ENCODE assay signal across 8 cellular contexts in the genomic region with DNA sequence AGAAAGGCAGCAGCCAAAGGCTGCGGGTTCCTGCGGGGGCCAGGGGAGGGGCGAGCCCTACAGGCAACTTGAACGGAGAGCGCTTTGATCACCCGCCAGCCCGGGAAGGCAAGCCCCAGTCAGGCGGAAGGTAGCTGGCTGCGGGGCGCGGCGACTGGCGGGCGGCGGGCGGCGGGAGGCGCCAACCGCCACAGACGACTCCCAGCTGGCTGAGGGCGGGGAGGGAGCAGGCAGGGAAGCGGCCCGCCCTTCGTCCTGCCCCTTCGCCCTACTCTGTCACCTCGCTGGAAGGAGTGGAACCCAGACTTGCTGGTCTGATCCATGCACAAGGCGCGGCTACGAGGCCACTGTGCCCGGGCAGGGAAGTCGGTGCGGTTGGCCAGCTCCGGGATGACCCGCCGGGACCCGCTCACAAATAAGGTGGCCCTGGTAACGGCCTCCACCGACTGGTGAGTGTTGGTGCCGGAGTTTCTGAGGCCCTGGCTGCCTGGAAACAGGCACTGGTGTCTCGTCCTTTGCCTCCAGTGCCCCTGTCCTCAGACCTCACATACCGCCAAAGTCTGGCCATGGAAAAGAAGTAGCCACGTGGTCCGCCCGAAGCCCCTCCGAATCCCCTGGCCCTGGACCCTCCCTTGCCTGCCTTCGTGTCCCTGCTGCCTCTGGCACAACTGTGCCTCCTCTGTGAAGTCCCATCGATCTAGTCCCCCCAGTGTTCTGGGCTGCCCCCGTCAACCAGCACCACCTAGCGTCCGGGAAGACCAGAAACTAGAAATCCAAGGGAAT. TPM values are rescaled to one million over a fixed set of nuclear protein-coding genes. Genes with fewer than 3 reads are reported as not detected.
DNase-seq lines count a peak whose midpoint lies in the region; ATAC-seq, FAIRE-seq and TF ChIP-seq lines count a peak whose summit lies in the region.
"Not testable (repeated sequence)": the region's sequence is repeated elsewhere in the genome, so short reads cannot be mapped to it uniquely, and the experiment has no call there.

No MANE protein-coding gene starts in this region.

- H3K4me3 ChIP-seq in choroid plexus epithelial cell (ENCODE audit: low read depth, low read length) (peak overlapping the region; percentile 65), keratinocyte (ENCODE audit: control insufficient read depth in 2 of 3, extremely low read depth in 1 of 3, insufficient read depth in 2 of 3, low read depth in 1 of 3, low read length in 3 of 3) (peak overlapping the region; percentile 49 to 75 (median 60)), small intestine (ENCODE audit: low read depth in 1 of 2, low read length in 2 of 2) (peak overlapping the region; percentile 48 to 60)

- WGBS in small intestine, 3 donors: 0 to 1% (median 0%) methylated on average over 38 to 50 of the region's 50 CpGs

- peak; percentile 74 for ATAC-seq in HG03460 (IDR thresholded peaks at IDR 0.05; ENCODE audit: unreplicated experiment)

- peak overlapping the region; percentile 71 for H3K9ac ChIP-seq in keratinocyte (ENCODE audit: control insufficient read depth, extremely low read depth, insufficient read depth, low read length)

- H3K4me1 ChIP-seq in keratinocyte (ENCODE audit: control insufficient read depth, extremely low read depth, insufficient read depth, low read length); small intestine (ENCODE audit: control insufficient read depth in 2 of 2, insufficient read depth in 1 of 2, low read depth in 1 of 2, low read length in 1 of 2): not testable (repeated sequence)

- dilution Hi-C loops in keratinocyte (cut with MboI; ENCODE audit: extremely low pct_ligation_motif_present, low sequenced_read_pairs): not testable (repeated sequence)

- H3K79me2 ChIP-seq in keratinocyte (ENCODE audit: control insufficient read depth, insufficient read depth, low read length): not testable (repeated sequence)

- not testable (repeated sequence) for H3K9me1 ChIP-seq in keratinocyte (ENCODE audit: control insufficient read depth, extremely low read depth, insufficient read depth, low read length)

- H3K36me3 ChIP-seq in keratinocyte (ENCODE audit: control insufficient read depth in 2 of 2, extremely low read depth in 1 of 2, insufficient read depth in 2 of 2, low read length in 2 of 2); small intestine (ENCODE audit: control insufficient read depth in 2 of 2, insufficient read depth in 2 of 2, low read length in 2 of 2): not testable (repeated sequence)

- not testable (repeated sequence) for H4K20me1 ChIP-seq in keratinocyte (ENCODE audit: control insufficient read depth, extremely low read depth, insufficient read depth, low read length)

- H3K27me3 ChIP-seq in keratinocyte (ENCODE audit: control insufficient read depth, extremely low read depth, insufficient read depth, low read length); small intestine (ENCODE audit: control insufficient read depth in 2 of 2, insufficient read depth in 2 of 2, low read length in 2 of 2): not testable (repeated sequence)

- FAIRE-seq in keratinocyte (lab: Jason Lieb, UNC); small intestine (lab: Jason Lieb, UNC): not testable (repeated sequence)

- peak; percentile 87 for TF ChIP-seq CTCF in choroid plexus epithelial cell (conservative IDR thresholded peaks at IDR 0.05; ENCODE audit: low read depth, low read length)
- TF ChIP-seq CTCF in keratinocyte (optimal IDR thresholded peaks at IDR 0.05 in 1 of 3, IDR thresholded peaks at IDR 0.05 in 1 of 3, conservative IDR thresholded peaks at IDR 0.05 in 1 of 3; ENCODE audit: extremely low read depth in 1 of 3, insufficient read depth in 2 of 3, low read length in 3 of 3): peak; percentile 70 to 86 (median 75)

- peak; percentile 44 for TF ChIP-seq POLR2A in GM19099 (IDR thresholded peaks at IDR 0.05; ENCODE audit: extremely low read depth, insufficient read length, low read depth)

- H2AFZ ChIP-seq in keratinocyte (ENCODE audit: control insufficient read depth, low read length): peak overlapping the region; percentile 93

- H3K4me2 ChIP-seq in keratinocyte (ENCODE audit: control insufficient read depth, extremely low read depth, insufficient read depth, low read depth, low read length): peak overlapping the region; percentile 79

- DNase-seq in AG20443 (ENCODE audit: low spot score) (peak; percentile 77), NCI-H510A (lab: John Stamatoyannopoulos, UW) (peak; percentile 76), choroid plexus epithelial cell (ENCODE audit: low read depth) (peak; percentile 69), small intestine (peak; percentile 91)
- peak; percentile 33 to 51 for DNase-seq in activated CD4-positive, alpha-beta T cell treated with anti-CD3 and anti-CD28 coated beads for 24 hours (ENCODE audit: low read depth in 2 of 2)
- DNase-seq in keratinocyte (ENCODE audit: low read depth, low spot score): not testable (repeated sequence)

- H3K27ac ChIP-seq in keratinocyte (ENCODE audit: control insufficient read depth, insufficient read depth, low read length): peak overlapping the region; percentile 43
- H3K27ac ChIP-seq in small intestine (ENCODE audit: low read depth in 1 of 2, low read length in 1 of 2): peak overlapping the region; percentile 89 to 95

- H3K9me3 ChIP-seq in keratinocyte (ENCODE audit: control insufficient read depth, low read depth, low read length); small intestine (ENCODE audit: control insufficient read depth, low read depth): not testable (repeated sequence)

RNA-seq across cellular contexts. Expression of a gene that starts 15.4 kb away (rescaled TPM):
- polyA plus RNA-seq in keratinocyte: 0.02 to 0.76 TPM (median 0.12 TPM) in 3 replicates
- polyA plus RNA-seq in keratinocyte (2011; ENCODE audit: low read depth): 2.3 TPM
- polyA plus RNA-seq in keratinocyte (2011; cell fraction: cytosol; rRNA removed): 0.02 and 0.06 TPM in 2 replicates
- polyA plus RNA-seq in keratinocyte (2011; cell fraction: nucleus; rRNA removed): 0.70 and 0.96 TPM in 2 replicates
- polyA plus RNA-seq in keratinocyte (2012; ENCODE audit: low replicate concordance): 0.03 and 2.9 TPM in 2 replicates
- 0.63 TPM in 1 of 3 replicates, not detected in the others for polyA minus RNA-seq in keratinocyte
- not detected for polyA minus RNA-seq in keratinocyte (2011; cell fraction: cytosol; rRNA and poly(A)+ RNA removed)
- polyA minus RNA-seq in keratinocyte (2011; cell fraction: nucleus; rRNA and poly(A)+ RNA removed): 0.11 and 0.31 TPM in 2 replicates
- 1 to 10 TPM in 2 of 3 donors, under 1 TPM in 1; 0.81 to 1.4 (median 1.3) TPM for polyA plus RNA-seq in small intestine

RNA-seq across cellular contexts. Expression of a gene that starts 35.0 kb away (rescaled TPM):
- polyA plus RNA-seq in keratinocyte (not detected in 3 replicates), small intestine (10 to 100 TPM in 1 of 3 donors, 1 to 10 TPM in 2; 3.3 to 10.7 (median 5.1) TPM)
- polyA plus RNA-seq in keratinocyte (2011; ENCODE audit: low read depth): not detected
- polyA plus RNA-seq in keratinocyte (2011; cell fraction: cytosol; rRNA removed): not detected in 2 replicates
- not detected in 2 replicates for polyA plus RNA-seq in keratinocyte (2011; cell fraction: nucleus; rRNA removed)
- not detected in 2 replicates for polyA plus RNA-seq in keratinocyte (2012; ENCODE audit: low replicate concordance)
- polyA minus RNA-seq in keratinocyte: not detected in 3 replicates
- polyA minus RNA-seq in keratinocyte (2011; cell fraction: cytosol; rRNA and poly(A)+ RNA removed): not detected
- polyA minus RNA-seq in keratinocyte (2011; cell fraction: nucleus; rRNA and poly(A)+ RNA removed): not detected in 2 replicates

RNA-seq across cellular contexts. Expression of a gene that starts 47.6 kb away (rescaled TPM):
- polyA plus RNA-seq in keratinocyte (16.3 to 22.8 TPM (median 18.1 TPM) in 3 replicates), small intestine (100 to 1,000 TPM; 105 to 162 (median 109) TPM)
- 33.9 TPM for polyA plus RNA-seq in keratinocyte (2011; ENCODE audit: low read depth)
- polyA plus RNA-seq in keratinocyte (2011; cell fraction: cytosol; rRNA removed): 22.6 and 27.3 TPM in 2 replicates
- polyA plus RNA-seq in keratinocyte (2011; cell fraction: nucleus; rRNA removed): 15.5 and 21.7 TPM in 2 replicates
- 23.2 and 29.3 TPM in 2 replicates for polyA plus RNA-seq in keratinocyte (2012; ENCODE audit: low replicate concordance)
- polyA minus RNA-seq in keratinocyte: 13.3 to 25.3 TPM (median 15.5 TPM) in 3 replicates
- polyA minus RNA-seq in keratinocyte (2011; cell fraction: cytosol; rRNA and poly(A)+ RNA removed): 33.8 TPM
- polyA minus RNA-seq in keratinocyte (2011; cell fraction: nucleus; rRNA and poly(A)+ RNA removed): 3.6 and 4.1 TPM in 2 replicates

RNA-seq across cellular contexts. Expression of a gene that starts 57.7 kb away (rescaled TPM):
- polyA plus RNA-seq in keratinocyte (16.6 to 22.9 TPM (median 19.1 TPM) in 3 replicates), small intestine (100 to 1,000 TPM; 227 to 870 (median 380) TPM)
- 98.8 TPM for polyA plus RNA-seq in keratinocyte (2011; ENCODE audit: low read depth)
- polyA plus RNA-seq in keratinocyte (2011; cell fraction: cytosol; rRNA removed): 9.0 and 15.3 TPM in 2 replicates
- polyA plus RNA-seq in keratinocyte (2011; cell fraction: nucleus; rRNA removed): 21.3 and 25.2 TPM in 2 replicates
- polyA plus RNA-seq in keratinocyte (2012; ENCODE audit: low replicate concordance): 19.1 and 100 TPM in 2 replicates
- polyA minus RNA-seq in keratinocyte: 22.9 to 34.5 TPM (median 28.1 TPM) in 3 replicates
- polyA minus RNA-seq in keratinocyte (2011; cell fraction: cytosol; rRNA and poly(A)+ RNA removed): 29.0 TPM
- polyA minus RNA-seq in keratinocyte (2011; cell fraction: nucleus; rRNA and poly(A)+ RNA removed): 15.1 and 19.9 TPM in 2 replicates
